Comparison of ENCODE assay signal across 20 cellular contexts in genomic region chr6:149313070-149313469, GRCh38. TPM values are rescaled to one million over a fixed set of nuclear protein-coding genes. Genes with fewer than 3 reads are reported as not detected.
DNase-seq lines count a peak whose midpoint lies in the region; ATAC-seq, FAIRE-seq and TF ChIP-seq lines count a peak whose summit lies in the region.
"Had no signal": no experiment of that assay in that cellular context is flagged by ENCODE, and none has a peak within 500 bp of the region (broad histone marks: within the 10 kb centered on the region; RNA-seq: fewer than 3 reads in every experiment).

No MANE protein-coding gene starts in this region.

- TF ChIP-seq POLR2A in HepG2 (IDR thresholded peaks at IDR 0.05; ENCODE audit: insufficient read depth in 1 of 2, low read depth in 2 of 2, low read length in 2 of 2) (no peak), right lobe of liver (IDR thresholded peaks at IDR 0.05) (no peak), K562 (conservative IDR thresholded peaks at IDR 0.05) (no peak)

- H3K4me3 ChIP-seq in HepG2 (replicated peaks in 1 of 3; ENCODE audit: insufficient read depth in 1 of 3, low read depth in 2 of 3, low read length in 3 of 3), result no peak overlapping the region
- H3K4me3 ChIP-seq in right lobe of liver, result no peak overlapping the region
- H3K4me3 ChIP-seq in K562, result no peak overlapping the region
- H3K4me3 ChIP-seq in trophoblast cell (ENCODE audit: low read depth, low read length), result no peak overlapping the region
- H3K4me3 ChIP-seq in naive thymus-derived CD4-positive, alpha-beta T cell (ENCODE audit: low read length), result no peak overlapping the region
- H3K4me3 ChIP-seq: GM12878 had no signal

- H4K20me1 ChIP-seq in HepG2 (ENCODE audit: insufficient read depth, low read length), result no peaks in the 10 kb centered on the region
- H4K20me1 ChIP-seq in K562 (replicated peaks; ENCODE audit: control insufficient read depth, insufficient read depth, low read length), result no peaks in the 10 kb centered on the region

- ATAC-seq in HepG2, result no peak
- ATAC-seq in right lobe of liver, result no peak
- no peak for ATAC-seq in K562
- no peak for ATAC-seq in naive thymus-derived CD4-positive, alpha-beta T cell
- ATAC-seq: GM12878 had no signal

- in situ Hi-C loops in HepG2 (cut with HindIII; ENCODE audit: extremely low pct_ligation_motif_present, low pct_unique_long_range_greater_than_20kb), result loop anchor here (10.0 kb wide), 1 partner anchor 278 kb away; no protein-coding TSS in a partner anchor
- in situ Hi-C loops in K562 (cut with MboI), result no loop called here

- H3K27ac Mint-ChIP-seq in naive thymus-derived CD4-positive, alpha-beta T cell, result peak overlapping the region in 2 of 9 donors; percentile 13 to 21
- H3K27ac Mint-ChIP-seq: CD8-positive, alpha-beta memory T cell; H9 had no signal

- H3K79me2 ChIP-seq in HepG2 (ENCODE audit: insufficient read depth, low read length), result no peaks in the 10 kb centered on the region
- H3K79me2 ChIP-seq in K562 (ENCODE audit: control insufficient read depth, insufficient read depth, low read length), result peaks cover 10% of the 10 kb centered on the region
- H3K79me2 ChIP-seq in trophoblast cell (ENCODE audit: control insufficient read depth, insufficient read depth, low read length, poor library complexity), result peaks cover 12% of the 10 kb centered on the region

- CTCF ChIA-PET in HepG2 (lab: Yijun Ruan, JAX; ENCODE audit: low intra/inter-chr PET ratio, low total read pairs), result no interaction called here
- CTCF ChIA-PET in K562 (lab: Yijun Ruan, JAX; ENCODE audit: low intra/inter-chr PET ratio), result no interaction called here
- CTCF ChIA-PET in naive thymus-derived CD4-positive, alpha-beta T cell (lab: Charles Lee), result interaction anchor here (0.5 kb wide), 1 partner anchor 100 kb away, joined by 3 read pairs; no protein-coding TSS in a partner anchor

- no peaks in the 10 kb centered on the region for H3K9me3 ChIP-seq in HepG2 (ENCODE audit: low read length)
- H3K9me3 ChIP-seq in right lobe of liver, result no peaks in the 10 kb centered on the region
- H3K9me3 ChIP-seq in K562 (replicated peaks; ENCODE audit: control insufficient read depth, insufficient read depth, low read depth, low read length), result no peaks in the 10 kb centered on the region
- no peaks in the 10 kb centered on the region for H3K9me3 ChIP-seq in trophoblast cell (ENCODE audit: insufficient read depth, low read depth, low read length)
- no peaks in the 10 kb centered on the region for H3K9me3 ChIP-seq in naive thymus-derived CD4-positive, alpha-beta T cell (ENCODE audit: control insufficient read depth in 2 of 3, low read length in 3 of 3)
- H3K9me3 ChIP-seq: BE2C had no signal

- POLR2A ChIA-PET in HepG2 (lab: Yijun Ruan, JAX), result no interaction called here
- POLR2A ChIA-PET in K562 (lab: Yijun Ruan, JAX), result interaction anchor here (0.7 kb wide), 1 partner anchor 10 kb away, joined by 3 read pairs; no protein-coding TSS in a partner anchor
- POLR2A ChIA-PET in naive thymus-derived CD4-positive, alpha-beta T cell (lab: Charles Lee), result no interaction called here

- no peak overlapping the region for H3K4me3 Mint-ChIP-seq in naive thymus-derived CD4-positive, alpha-beta T cell
- H3K4me3 Mint-ChIP-seq: H9 had no signal

- no peak overlapping the region for H2BK120ac ChIP-seq in trophoblast cell (ENCODE audit: insufficient read depth, low read length, poor library complexity)

- no peak overlapping the region for H2BK5ac ChIP-seq in trophoblast cell (ENCODE audit: low read depth, low read length, poor library complexity)

- peak overlapping the region; percentile 44 for H3K14ac ChIP-seq in trophoblast cell (ENCODE audit: low read length)

- TF ChIP-seq EP300 in HepG2 (IDR thresholded peaks at IDR 0.05; ENCODE audit: low read depth in 2 of 2, low read length in 2 of 2), result no peak
- no peak for TF ChIP-seq EP300 in HepG2 (CRISPR knock-in tag; IDR thresholded peaks at IDR 0.05; ENCODE audit: borderline replicate concordance)
- TF ChIP-seq EP300 in K562 (IDR thresholded peaks at IDR 0.05; ENCODE audit: low read length), result no peak

- H3K4me1 ChIP-seq in HepG2 (ENCODE audit: insufficient read depth, low read length), result no peaks in the 10 kb centered on the region
- peaks cover 0 to 5% (median 0%) of the 10 kb centered on the region in 4 donors for H3K4me1 ChIP-seq in right lobe of liver
- peaks cover 5 to 12% of the 10 kb centered on the region in 2 experiments; a peak in 4 of 5 replicates for H3K4me1 ChIP-seq in K562 (replicated peaks in 1 of 2; ENCODE audit: control insufficient read depth in 2 of 2, insufficient read depth in 2 of 2, low read length in 2 of 2)
- H3K4me1 ChIP-seq in trophoblast cell (ENCODE audit: control insufficient read depth in 1 of 2, insufficient read depth in 2 of 2, low read length in 2 of 2), result peaks cover 3 to 4% of the 10 kb centered on the region in 2 experiments
- peaks cover 4 to 5% of the 10 kb centered on the region in 2 donors for H3K4me1 ChIP-seq in naive thymus-derived CD4-positive, alpha-beta T cell (ENCODE audit: control insufficient read depth in 2 of 2, insufficient read depth in 2 of 2, low read length in 2 of 2)
- H3K4me1 ChIP-seq: BE2C had no signal

- intact Hi-C loops in HepG2 (cut with micrococcal nuclease; ENCODE audit: unreplicated experiment) (no loop called here), right lobe of liver (cut with DNase I) (no loop called here), K562 (cut with micrococcal nuclease) (no loop called here)
- intact Hi-C loops in naive thymus-derived CD4-positive, alpha-beta T cell (cut with micrococcal nuclease), result no loop called here

- no peak overlapping the region for H2AFZ ChIP-seq in HepG2 (ENCODE audit: low read length)
- H2AFZ ChIP-seq in K562 (ENCODE audit: low read depth, low read length), result peak overlapping the region; percentile 55
- no peak overlapping the region for H2AFZ ChIP-seq in trophoblast cell (ENCODE audit: insufficient read depth, low read length, poor library complexity)

- H3K27me3 ChIP-seq in HepG2 (ENCODE audit: control insufficient read depth in 1 of 2, insufficient read depth in 2 of 2, low read length in 2 of 2) (peaks cover 2 to 6% of the 10 kb centered on the region in 2 experiments; a peak in 2 of 5 replicates), right lobe of liver (no peaks in the 10 kb centered on the region), K562 (ENCODE audit: control insufficient read depth in 2 of 2, insufficient read depth in 2 of 2, low read length in 2 of 2) (no peaks in the 10 kb centered on the region; a peak in 2 of 5 replicates), trophoblast cell (ENCODE audit: insufficient read depth, low read length) (no peaks in the 10 kb centered on the region)
- H3K27me3 ChIP-seq in naive thymus-derived CD4-positive, alpha-beta T cell (ENCODE audit: control insufficient read depth in 2 of 2, insufficient read depth in 2 of 2, low read length in 2 of 2), result no peaks in the 10 kb centered on the region
- H3K27me3 ChIP-seq: BE2C had no signal

- H3K36me3 Mint-ChIP-seq in naive thymus-derived CD4-positive, alpha-beta T cell, result peaks cover 0 to 18% (median 0%) of the 10 kb centered on the region in 5 donors
- H3K36me3 Mint-ChIP-seq: CD4-positive, CD25-positive, alpha-beta regulatory T cell had no signal

- H3K79me1 ChIP-seq in trophoblast cell (ENCODE audit: low read length), result peaks cover 19% of the 10 kb centered on the region

- H3K27me3 Mint-ChIP-seq in naive thymus-derived CD4-positive, alpha-beta T cell, result no peaks in the 10 kb centered on the region
- H3K27me3 Mint-ChIP-seq: CD4-positive, CD25-positive, alpha-beta regulatory T cell; CD8-positive, alpha-beta memory T cell had no signal

- no peak overlapping the region for H2BK12ac ChIP-seq in trophoblast cell (ENCODE audit: low read length)

- no TSS peak for BruUV-seq in HepG2 (replicated peaks; lab: Mats Ljungman, UMichigan)
- no TSS peak for BruUV-seq in K562 (replicated peaks; lab: Mats Ljungman, UMichigan)

- peak overlapping the region; percentile 50 for H3K23ac ChIP-seq in trophoblast cell (ENCODE audit: low read length)

- 45% methylated on average over 5 of the region's 5 CpGs for WGBS in HepG2 (ENCODE audit: low lambda C conversion rate)
- 78% methylated on average over 4 of the region's 5 CpGs for WGBS in right lobe of liver (ENCODE audit: insufficient coverage, low coverage, low lambda C conversion rate, missing lambda C conversion rate)
- 26% methylated on average over 4 of the region's 5 CpGs for WGBS in K562 (ENCODE audit: insufficient coverage, low coverage, missing lambda C conversion rate)
- WGBS in trophoblast cell (ENCODE audit: extremely low coverage, insufficient coverage, insufficient read length), result no CpG with 5 or more reads among the region's 5 CpGs

- H3K4me2 ChIP-seq in HepG2 (ENCODE audit: low read depth, low read length), result no peak overlapping the region
- no peak overlapping the region; the same call in 1 of the 2 replicates for H3K4me2 ChIP-seq in K562 (ENCODE audit: insufficient read depth, low read length)
- no peak overlapping the region for H3K4me2 ChIP-seq in trophoblast cell (ENCODE audit: low read length)

- H3K9me3 Mint-ChIP-seq in naive thymus-derived CD4-positive, alpha-beta T cell, result peaks cover 0 to 11% (median 0%) of the 10 kb centered on the region in 11 donors
- H3K9me3 Mint-ChIP-seq: CD4-positive, CD25-positive, alpha-beta regulatory T cell; CD8-positive, alpha-beta memory T cell; H9 had no signal

- no peak overlapping the region for H3K27ac ChIP-seq in HepG2 (ENCODE audit: extremely low read length, insufficient read depth, low read length)
- no peak overlapping the region for H3K27ac ChIP-seq in right lobe of liver
- H3K27ac ChIP-seq in K562 (ENCODE audit: extremely low read depth, low read depth, low read length), result no peak overlapping the region
- H3K27ac ChIP-seq in trophoblast cell (ENCODE audit: low read depth, low read length), result no peak overlapping the region
- no peak overlapping the region for H3K27ac ChIP-seq in naive thymus-derived CD4-positive, alpha-beta T cell (ENCODE audit: low read depth, low read length)
- H3K27ac ChIP-seq: HL-60 had no signal

- H4K12ac ChIP-seq in trophoblast cell (ENCODE audit: low read depth, low read length), result no peak overlapping the region

- no peak overlapping the region for H4K91ac ChIP-seq in trophoblast cell (ENCODE audit: low read depth, low read length)

- no peak overlapping the region for H3K4ac ChIP-seq in trophoblast cell (ENCODE audit: low read depth, low read length)

- TF ChIP-seq CTCF in HepG2 (CRISPR knock-in tag; IDR thresholded peaks at IDR 0.05) (no peak), right lobe of liver (IDR thresholded peaks at IDR 0.05) (no peak), K562 (IDR thresholded peaks at IDR 0.05 in 2 of 3, conservative IDR thresholded peaks at IDR 0.05 in 1 of 3; ENCODE audit: insufficient read depth in 2 of 3, low read depth in 1 of 3, low read length in 3 of 3) (no peak)

- TF ChIP-seq RAD21 in HepG2 (CRISPR knock-in tag; IDR thresholded peaks at IDR 0.05) (no peak), K562 (CRISPR knock-in tag; conservative IDR thresholded peaks at IDR 0.05 in 1 of 2, IDR thresholded peaks at IDR 0.05 in 1 of 2) (no peak)

- no peak overlapping the region for H3K18ac ChIP-seq in trophoblast cell (ENCODE audit: low read length)

- no peaks in the 10 kb centered on the region for H3K9me1 ChIP-seq in K562 (ENCODE audit: control insufficient read depth, insufficient read depth, low read length)

- H3K36me3 ChIP-seq in HepG2 (replicated peaks in 1 of 2; ENCODE audit: control insufficient read depth in 1 of 2, insufficient read depth in 2 of 2, low read length in 2 of 2), result no peaks in the 10 kb centered on the region
- no peaks in the 10 kb centered on the region for H3K36me3 ChIP-seq in right lobe of liver
- H3K36me3 ChIP-seq in K562 (ENCODE audit: control insufficient read depth, insufficient read depth, low read length), result no peaks in the 10 kb centered on the region
- no peaks in the 10 kb centered on the region for H3K36me3 ChIP-seq in trophoblast cell (ENCODE audit: control insufficient read depth in 1 of 2, insufficient read depth in 2 of 2, low read length in 2 of 2)
- peaks cover 0 to 4% (median 0%) of the 10 kb centered on the region in 3 experiments for H3K36me3 ChIP-seq in naive thymus-derived CD4-positive, alpha-beta T cell (ENCODE audit: control insufficient read depth in 2 of 3, insufficient read depth in 3 of 3, low read length in 3 of 3)
- H3K36me3 ChIP-seq: BE2C had no signal

- peaks cover 3 to 28% (median 16%) of the 10 kb centered on the region in 7 donors for H3K4me1 Mint-ChIP-seq in naive thymus-derived CD4-positive, alpha-beta T cell

- no peak for FAIRE-seq in HepG2 (lab: Jason Lieb, UNC)
- no peak for FAIRE-seq in K562 (lab: Jason Lieb, UNC)
- FAIRE-seq: GM12878, H1 had no signal

- no peak overlapping the region for H2AK5ac ChIP-seq in trophoblast cell (ENCODE audit: low read length)

- no peak overlapping the region for H3K9ac ChIP-seq in HepG2 (ENCODE audit: insufficient read depth, low read depth, low read length)
- no peak overlapping the region for H3K9ac ChIP-seq in K562 (ENCODE audit: insufficient read depth in 1 of 2, low read depth in 2 of 2, low read length in 2 of 2)
- H3K9ac ChIP-seq in trophoblast cell (ENCODE audit: low read length), result no peak overlapping the region

- DNase-seq in HepG2 (ENCODE audit: low spot score), result no peak
- DNase-seq in right lobe of liver, result no peak
- peak in 1 of 4 experiments; percentile 27 for DNase-seq in K562 (ENCODE audit: extremely low read depth in 1 of 4, low spot score in 3 of 4)
- no peak for DNase-seq in trophoblast cell
- DNase-seq in AML-193 (lab: John Stamatoyannopoulos, UW), result no peak
- DNase-seq in naive thymus-derived CD4-positive, alpha-beta T cell, result no peak
- DNase-seq: BE2C; C1 segment of cervical spinal cord; CD4-positive, CD25-positive, alpha-beta regulatory T cell; CD8-positive, alpha-beta memory T cell; COR-L47; DMS 273 treated with DMSO at 0.1 percent for 48 hours; DMS53; DND-41; EL; H9; IMR-90 had no signal

- no peak overlapping the region for H4K8ac ChIP-seq in trophoblast cell (ENCODE audit: low read depth, low read length)

RNA-seq across cellular contexts. Expression of gene TAB2, which starts 4.4 kb away (rescaled TPM):
- total RNA-seq in HepG2 (2016; rRNA removed; fragmentation: Illumina TruSeq; extraction: Trizol), result 23.7 and 44.3 TPM in 2 replicates
- 8.4 and 8.9 TPM in 2 replicates for total RNA-seq in HepG2 (2016; cell fraction: cytosol; rRNA removed; fragmentation: Illumina TruSeq; extraction: Trizol; ENCODE audit: low read depth)
- 24.3 and 40.7 TPM in 2 replicates for total RNA-seq in HepG2 (2016; cell fraction: insoluble cytoplasmic fraction; rRNA removed; fragmentation: Illumina TruSeq; extraction: Trizol)
- 35.4 and 36.0 TPM in 2 replicates for total RNA-seq in HepG2 (2016; cell fraction: membrane; rRNA removed; fragmentation: Illumina TruSeq; extraction: Trizol)
- total RNA-seq in HepG2 (2016; cell fraction: nucleus; rRNA removed; fragmentation: Illumina TruSeq; extraction: Trizol), result 30.5 and 36.6 TPM in 2 replicates
- 38.1 and 50.2 TPM in 2 replicates for polyA plus RNA-seq in HepG2 (2011; rRNA removed)
- 21.0 and 33.3 TPM in 2 replicates for polyA plus RNA-seq in HepG2 (2011; cell fraction: cytosol; rRNA removed)
- 13.6 and 13.8 TPM in 2 replicates for polyA plus RNA-seq in HepG2 (2011; cell fraction: nucleus; rRNA removed)
- 39.0 and 39.2 TPM in 2 replicates for polyA plus RNA-seq in HepG2 (2012)
- polyA plus RNA-seq in HepG2 (2016; cell fraction: cytosol; fragmentation: Illumina TruSeq; extraction: Trizol; ENCODE audit: low read depth), result 4.5 and 4.8 TPM in 2 replicates
- 64.7 and 68.7 TPM in 2 replicates for polyA plus RNA-seq in HepG2 (2016; cell fraction: insoluble cytoplasmic fraction; fragmentation: Illumina TruSeq; extraction: Trizol; ENCODE audit: low read depth)
- polyA plus RNA-seq in HepG2 (2016; cell fraction: membrane; fragmentation: Illumina TruSeq; extraction: Trizol; ENCODE audit: low read depth), result 28.9 and 30.3 TPM in 2 replicates
- 40.3 and 41.8 TPM in 2 replicates for polyA plus RNA-seq in HepG2 (2016; cell fraction: nucleus; fragmentation: Illumina TruSeq; extraction: Trizol; ENCODE audit: insufficient read depth, low read depth)
- 29.3 and 44.7 TPM in 2 replicates for polyA minus RNA-seq in HepG2 (2011; rRNA and poly(A)+ RNA removed; ENCODE audit: low replicate concordance)
- polyA minus RNA-seq in HepG2 (2011; cell fraction: cytosol; rRNA and poly(A)+ RNA removed), result 31.6 and 41.0 TPM in 2 replicates
- polyA minus RNA-seq in HepG2 (2011; cell fraction: nucleus; rRNA and poly(A)+ RNA removed), result 56.5 and 70.6 TPM in 2 replicates
- 10 to 100 TPM; 25.5 to 33.1 (median 30.2) TPM for total RNA-seq in right lobe of liver
- total RNA-seq in K562 (2011; cell fraction: chromatin; rRNA removed; ENCODE audit: low replicate concordance), result 32.6 and 83.4 TPM in 2 replicates
- total RNA-seq in K562 (2011; cell fraction: nucleolus; rRNA removed), result 12.5 and 17.0 TPM in 2 replicates
- 22.4 and 28.9 TPM in 2 replicates for total RNA-seq in K562 (2011; cell fraction: nucleoplasm; rRNA removed)
- 9.1 and 10.6 TPM in 2 replicates for total RNA-seq in K562 (2014; rRNA removed)
- 17.4 and 19.9 TPM in 2 replicates for total RNA-seq in K562 (2014; rRNA removed; fragmentation: Illumina TruSeq; extraction: Trizol)
- 18.9 and 21.5 TPM in 2 replicates for total RNA-seq in K562 (2015; rRNA removed; fragmentation: Illumina TruSeq; extraction: Trizol)
- 19.3 and 23.2 TPM in 2 replicates for total RNA-seq in K562 (2021)
- 36.3 and 38.3 TPM in 2 replicates for polyA plus RNA-seq in K562 (2011; rRNA removed)
- polyA plus RNA-seq in K562 (2011; cell fraction: cytosol; rRNA removed), result 14.7 and 22.5 TPM in 2 replicates
- polyA plus RNA-seq in K562 (2011; cell fraction: nucleus; rRNA removed), result 16.4 and 24.9 TPM in 2 replicates
- polyA plus RNA-seq in K562 (2012), result 19.1 and 25.4 TPM in 2 replicates
- 29.8 and 32.9 TPM in 2 replicates for polyA plus RNA-seq in K562 (2014; fragmentation: Illumina TruSeq; extraction: Trizol)
- polyA plus RNA-seq in K562 (2014; fragmentation: Nextera tagmentation; extraction: Ambion mirVana), result 1 to 10 TPM; 9.5 to 10.0 TPM
- polyA plus RNA-seq in K562 (2014; rRNA removed), result 16.9 and 18.6 TPM in 2 replicates
- 58.1 and 66.9 TPM in 2 replicates for polyA minus RNA-seq in K562 (2011; rRNA and poly(A)+ RNA removed)
- 20.3 and 20.8 TPM in 2 replicates for polyA minus RNA-seq in K562 (2011; cell fraction: cytosol; rRNA and poly(A)+ RNA removed)
- 16.2 and 25.0 TPM in 2 replicates for polyA minus RNA-seq in K562 (2011; cell fraction: nucleus; rRNA and poly(A)+ RNA removed)
- 59.5 and 60.1 TPM in 2 replicates for polyA plus RNA-seq in trophoblast cell (2013)
- total RNA-seq in naive thymus-derived CD4-positive, alpha-beta T cell, result 100 to 1,000 TPM in 4 of 5 experiments, 10 to 100 TPM in 1; 98.3 to 234 (median 119) TPM
- polyA plus RNA-seq in naive thymus-derived CD4-positive, alpha-beta T cell, result 10 to 100 TPM; 15.7 to 17.5 TPM

Comparison
In these comparisons a context has a peak if more than half of its experiments do, and no peak if none do; other contexts are left out.
1. Of the 241 proteins assayed by ChIP-seq in both HepG2 and K562: peak only in HepG2: none; only in K562: CC2D1A, CEBPB and SMARCE1; in both: ZNF263; in neither: 234; mixed calls (peak in some experiments, not most) for 3.